9 cellular contexts compared by ENCODE assay signal in genomic region chr20:23159256-23159922, GRCh38.
DNase-seq lines count a peak whose midpoint lies in the region; ATAC-seq and TF ChIP-seq lines count a peak whose summit lies in the region.
"Had no signal": no experiment of that assay in that cellular context is flagged by ENCODE, and none has a peak within 500 bp of the region (broad histone marks: within the 10 kb centered on the region; RNA-seq: fewer than 3 reads in every experiment).

No MANE protein-coding gene starts in this region.

- H3K9ac ChIP-seq in H9 (ENCODE audit: extremely low read depth, insufficient read length, low read length) = no peak overlapping the region

- no peak overlapping the region for H3K27ac Mint-ChIP-seq in H9
- H3K27ac Mint-ChIP-seq in endothelial cell (ENCODE audit: unreplicated experiment) = peak overlapping the region; percentile 77
- peak overlapping the region in 1 of 2 donors; percentile 44 for H3K27ac Mint-ChIP-seq in natural killer cell
- no peak overlapping the region for H3K27ac Mint-ChIP-seq in activated T-cell treated with anti-CD3 and anti-CD28 coated beads, Interleukin-2, amount 50 U/mL, for 72 hours

- H2BK12ac ChIP-seq in H9 (ENCODE audit: insufficient read length, low read depth, low read length) = no peak overlapping the region

- peaks cover 7% of the 10 kb centered on the region; the same call in 1 of the 2 replicates for H3K4me1 ChIP-seq in H9 (ENCODE audit: insufficient read depth, low read length)

- no peaks in the 10 kb centered on the region for H3K36me3 Mint-ChIP-seq in H9 (ENCODE audit: insufficient read depth in 1 of 3, low read depth in 3 of 3)
- peaks cover 2% of the 10 kb centered on the region for H3K36me3 Mint-ChIP-seq in endothelial cell (ENCODE audit: low read depth, unreplicated experiment)
- H3K36me3 Mint-ChIP-seq in natural killer cell = no peaks in the 10 kb centered on the region
- no peaks in the 10 kb centered on the region for H3K36me3 Mint-ChIP-seq in activated T-cell treated with anti-CD3 and anti-CD28 coated beads, Interleukin-2, amount 50 U/mL, for 72 hours (ENCODE audit: insufficient read depth in 2 of 2)

- H3K4me2 ChIP-seq in H9 (ENCODE audit: insufficient read depth, insufficient read length, low read length) = no peak overlapping the region

- no peak overlapping the region for H2AK5ac ChIP-seq in H9 (ENCODE audit: insufficient read length, low read length)

- DNase-seq in H9 (peak; percentile 9), NCI-H748 treated with DMSO at 0.1 percent for 48 hours (lab: John Stamatoyannopoulos, UW) (peak; percentile 64), endothelial cell (ENCODE audit: low spot score) (no peak), sciatic nerve (ENCODE audit: low spot score) (no peak), natural killer cell (no peak)
- no peak for DNase-seq in stimulated activated CD4-positive, alpha-beta T cell treated with anti-CD3 and anti-CD28 coated beads, Interleukin-4, amount 100 ng/mL, for 4 hours
- no peak for DNase-seq in activated T-cell treated with anti-CD3 and anti-CD28 coated beads, Interleukin-2, amount 50 U/mL, for 72 hours
- DNase-seq: activated T-cell treated with anti-CD3 and anti-CD28 coated beads, Interleukin-2, amount 50 U/mL, for 1 hour had no signal

- H3T11ph ChIP-seq in H9 (ENCODE audit: low read length) = no peak overlapping the region

- H4K20me1 ChIP-seq in H9 (ENCODE audit: control insufficient read depth, insufficient read depth, insufficient read length) = no peaks in the 10 kb centered on the region

- no peak overlapping the region for H3K4me3 Mint-ChIP-seq in H9
- peak overlapping the region; percentile 74 for H3K4me3 Mint-ChIP-seq in endothelial cell (ENCODE audit: unreplicated experiment)
- no peak overlapping the region for H3K4me3 Mint-ChIP-seq in natural killer cell
- H3K4me3 Mint-ChIP-seq in activated T-cell treated with anti-CD3 and anti-CD28 coated beads, Interleukin-2, amount 50 U/mL, for 72 hours = peak overlapping the region in 1 of 2 donors; percentile 6

- H3K9me3 Mint-ChIP-seq in H9 (no peaks in the 10 kb centered on the region), endothelial cell (ENCODE audit: unreplicated experiment) (no peaks in the 10 kb centered on the region), natural killer cell (no peaks in the 10 kb centered on the region)
- no peaks in the 10 kb centered on the region for H3K9me3 Mint-ChIP-seq in activated T-cell treated with anti-CD3 and anti-CD28 coated beads, Interleukin-2, amount 50 U/mL, for 72 hours

- H2AFZ ChIP-seq in H9 (ENCODE audit: low read length) = no peak overlapping the region

- H4K8ac ChIP-seq in H9 (replicated peaks; ENCODE audit: insufficient read length, low read depth, low read length) = no peak overlapping the region

- no CpG with 5 or more reads among the region's 3 CpGs for WGBS in H9 (ENCODE audit: extremely low coverage, insufficient read length, low lambda C conversion rate)

- no peak overlapping the region for H3K14ac ChIP-seq in H9 (ENCODE audit: insufficient read depth, low read length)

- no peak overlapping the region for H3K18ac ChIP-seq in H9 (ENCODE audit: insufficient read length, low read depth, low read length)

- no peak overlapping the region for H3K23ac ChIP-seq in H9 (ENCODE audit: insufficient read length, low read depth, low read length)

- no peak overlapping the region for H4K5ac ChIP-seq in H9 (ENCODE audit: insufficient read length, low read depth, low read length)

- no peaks in the 10 kb centered on the region for H3K9me3 ChIP-seq in H9 (ENCODE audit: control insufficient read depth, low read depth, low read length)

- H3K56ac ChIP-seq in H9 (ENCODE audit: insufficient read length, low read depth, low read length) = no peak overlapping the region

- H2BK20ac ChIP-seq in H9 (ENCODE audit: low read depth, low read length, poor library complexity, severe bottlenecking) = no peak overlapping the region

- H3K27me3 Mint-ChIP-seq in H9 (ENCODE audit: low read depth) = no peaks in the 10 kb centered on the region; the same call in none of the 2 replicates
- H3K27me3 Mint-ChIP-seq in endothelial cell (ENCODE audit: unreplicated experiment) = peaks cover 5% of the 10 kb centered on the region
- H3K27me3 Mint-ChIP-seq in natural killer cell (ENCODE audit: low read depth in 2 of 2) = no peaks in the 10 kb centered on the region
- peaks cover 5% of the 10 kb centered on the region for H3K27me3 Mint-ChIP-seq in activated T-cell treated with anti-CD3 and anti-CD28 coated beads, Interleukin-2, amount 50 U/mL, for 72 hours (ENCODE audit: low read depth)

- H3K79me1 ChIP-seq in H9 (ENCODE audit: insufficient read depth, low read depth, low read length, poor library complexity, severe bottlenecking) = no peaks in the 10 kb centered on the region

- H3K27me3 ChIP-seq in H9 (ENCODE audit: insufficient read depth, low read length) = no peaks in the 10 kb centered on the region

- ATAC-seq in sciatic nerve = peak; percentile 46
- no peak for ATAC-seq in GM21786 (IDR thresholded peaks at IDR 0.05; ENCODE audit: unreplicated experiment)
- ATAC-seq in natural killer cell = no peak
- no peak for ATAC-seq in activated T-cell treated with anti-CD3 and anti-CD28 coated beads, Interleukin-2, amount 50 U/mL, for 72 hours (replicated peaks in 1 of 2)

- no peak for TF ChIP-seq CTCF in H9 (conservative IDR thresholded peaks at IDR 0.05)
- TF ChIP-seq CTCF in endothelial cell (IDR thresholded peaks at IDR 0.05; ENCODE audit: unreplicated experiment) = no peak
- TF ChIP-seq CTCF in natural killer cell (IDR thresholded peaks at IDR 0.05) = no peak

- no peak overlapping the region for H2BK15ac ChIP-seq in H9 (ENCODE audit: low read depth, low read length)

- no peaks in the 10 kb centered on the region for H3K23me2 ChIP-seq in H9 (ENCODE audit: insufficient read length, low read depth, low read length, poor library complexity, severe bottlenecking)

- no peak overlapping the region for H2BK5ac ChIP-seq in H9 (ENCODE audit: insufficient read length, low read length)

- no peaks in the 10 kb centered on the region for H3K79me2 ChIP-seq in H9 (ENCODE audit: insufficient read depth, low read length)

- no peak overlapping the region for H3K27ac ChIP-seq in H9 (ENCODE audit: insufficient read length, low read depth, low read length)

- H3K4me1 Mint-ChIP-seq in H9 (peaks cover 31 to 34% of the 10 kb centered on the region in 2 experiments), endothelial cell (ENCODE audit: unreplicated experiment) (peaks cover 40% of the 10 kb centered on the region), natural killer cell (peaks cover 18 to 20% of the 10 kb centered on the region in 2 donors)
- H3K4me1 Mint-ChIP-seq in activated T-cell treated with anti-CD3 and anti-CD28 coated beads, Interleukin-2, amount 50 U/mL, for 72 hours (ENCODE audit: low read depth) = peaks cover 13% of the 10 kb centered on the region

- no peak overlapping the region for H4K91ac ChIP-seq in H9 (ENCODE audit: insufficient read length, low read depth, low read length)

- intact Hi-C loops in sciatic nerve (cut with DNase I) = no loop called here
- intact Hi-C loops in natural killer cell (cut with micrococcal nuclease) = no loop called here

- H3K4ac ChIP-seq in H9 (ENCODE audit: low read depth, low read length) = no peak overlapping the region

- no peak overlapping the region for H2BK120ac ChIP-seq in H9 (ENCODE audit: low read depth, low read length, poor library complexity, severe bottlenecking)

Comparison
In these comparisons a context has a peak if more than half of its experiments do, and no peak if none do; other contexts are left out.
1. DNase-seq: peak in H9 (single experiment) and NCI-H748 treated with DMSO at 0.1 percent for 48 hours (single experiment); none in endothelial cell (single experiment), sciatic nerve (single experiment), stimulated activated CD4-positive, alpha-beta T cell treated with anti-CD3 and anti-CD28 coated beads, Interleukin-4, amount 100 ng/mL, for 4 hours (0 of 2), natural killer cell (single experiment) and activated T-cell treated with anti-CD3 and anti-CD28 coated beads, Interleukin-2, amount 50 U/mL, for 72 hours (0 of 2).